In the genomic region with DNA sequence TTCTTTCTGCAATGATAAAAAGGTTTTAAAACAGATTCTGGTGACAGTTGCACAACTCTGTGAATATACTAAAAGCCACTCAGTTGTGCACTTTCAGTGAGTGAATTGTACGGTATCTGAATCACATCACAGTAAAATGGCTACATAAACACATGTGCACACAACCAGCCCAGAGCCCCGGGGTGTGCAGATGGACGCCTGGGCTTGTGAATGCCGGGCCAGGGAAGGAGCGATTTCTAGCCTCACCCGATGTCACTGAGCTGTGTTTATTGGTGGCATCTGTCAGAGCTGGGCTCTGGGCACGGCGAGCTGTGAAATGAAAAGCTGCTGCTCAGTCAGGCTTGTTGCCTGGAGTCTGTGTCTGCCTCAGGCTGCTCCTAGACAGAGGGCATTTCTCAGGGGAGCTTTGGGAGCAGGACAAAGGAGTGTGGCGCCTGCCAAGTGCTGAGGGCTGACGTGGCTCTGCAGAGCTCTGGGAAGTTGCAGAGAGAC, we compare ENCODE assay signal across 10 cellular contexts. TPM values are rescaled to one million over a fixed set of nuclear protein-coding genes. Genes with fewer than 3 reads are reported as not detected.
A peak's percentile ranks its signal among the peaks of the same experiment; 100 is the strongest.
DNase-seq lines count a peak whose midpoint lies in the region; ATAC-seq and TF ChIP-seq lines count a peak whose summit lies in the region.
"Had no signal": no experiment of that assay in that cellular context is flagged by ENCODE, and none has a peak within 500 bp of the region (broad histone marks: within the 10 kb centered on the region; RNA-seq: fewer than 3 reads in every experiment).

No MANE protein-coding gene starts in this region.

- no peaks in the 10 kb centered on the region for H3K9me3 Mint-ChIP-seq in activated T-cell treated with anti-CD3 and anti-CD28 coated beads, Interleukin-2, amount 50 U/mL, for 4 hours
- H3K9me3 Mint-ChIP-seq in CD14-positive monocyte: no peaks in the 10 kb centered on the region
- H3K9me3 Mint-ChIP-seq: GM23338 had no signal

- H3K27ac ChIP-seq in HEK293 (ENCODE audit: extremely low read depth, low read depth, low read length) (no peak overlapping the region), substantia nigra (ENCODE audit: low read depth, low read length, poor library complexity, severe bottlenecking) (no peak overlapping the region)
- H3K27ac ChIP-seq: upper lobe of left lung had no signal

- TF ChIP-seq CTCF in HEK293 (tag by site-specific recombination; IDR thresholded peaks at IDR 0.05): no peak
- TF ChIP-seq CTCF in astrocyte of the spinal cord (IDR thresholded peaks at IDR 0.05; ENCODE audit: low read depth, low read length): no peak
- TF ChIP-seq CTCF in CD14-positive monocyte (IDR thresholded peaks at IDR 0.05): no peak

- no peaks in the 10 kb centered on the region for H3K4me1 Mint-ChIP-seq in activated T-cell treated with anti-CD3 and anti-CD28 coated beads, Interleukin-2, amount 50 U/mL, for 4 hours (ENCODE audit: low read depth)
- peaks cover 6% of the 10 kb centered on the region for H3K4me1 Mint-ChIP-seq in CD14-positive monocyte

- no peaks in the 10 kb centered on the region for H3K9me3 ChIP-seq in HEK293 (ENCODE audit: control insufficient read depth, insufficient read depth, low read depth, low read length)
- H3K9me3 ChIP-seq: upper lobe of left lung had no signal

- H3K27me3 Mint-ChIP-seq in activated T-cell treated with anti-CD3 and anti-CD28 coated beads, Interleukin-2, amount 50 U/mL, for 4 hours (ENCODE audit: low read depth): no peaks in the 10 kb centered on the region
- peaks cover 0 to 2% (median 0%) of the 10 kb centered on the region in 3 donors for H3K27me3 Mint-ChIP-seq in CD14-positive monocyte (ENCODE audit: low read depth in 3 of 3)

- CTCF ChIA-PET in HEK293 (lab: Yijun Ruan, JAX): interaction anchor here (0.5 to 1.5 kb wide), 5 partner anchors 9 to 233 kb away, joined by 3 to 10 read pairs (median 3); a partner anchor contains a TSS

- H3K4me3 ChIP-seq in HEK293 (ENCODE audit: low read depth, low read length) (no peak overlapping the region), astrocyte of the spinal cord (ENCODE audit: low read depth, low read length) (no peak overlapping the region)
- H3K4me3 ChIP-seq: GM23338, upper lobe of left lung had no signal

- in situ Hi-C loops in astrocyte of the spinal cord (cut with HindIII; ENCODE audit: low sequenced_read_pairs): no loop called here

- no peaks in the 10 kb centered on the region; a peak in 1 of 3 replicates for H3K36me3 ChIP-seq in HEK293 (ENCODE audit: control insufficient read depth in 2 of 2, insufficient read depth in 1 of 2, low read length in 2 of 2)

- intact Hi-C loops in CD14-positive monocyte (cut with micrococcal nuclease): no loop called here

- no peaks in the 10 kb centered on the region for H3K36me3 Mint-ChIP-seq in activated T-cell treated with anti-CD3 and anti-CD28 coated beads, Interleukin-2, amount 50 U/mL, for 4 hours (ENCODE audit: insufficient read depth)
- H3K36me3 Mint-ChIP-seq in CD14-positive monocyte: peaks cover 0 to 2% of the 10 kb centered on the region in 2 donors

- ATAC-seq in HG02642 (IDR thresholded peaks at IDR 0.05; ENCODE audit: poor library complexity, unreplicated experiment): no peak
- no peak for ATAC-seq in activated T-cell treated with anti-CD3 and anti-CD28 coated beads, Interleukin-2, amount 50 U/mL, for 4 hours
- no peak for ATAC-seq in HG02885 (IDR thresholded peaks at IDR 0.05; ENCODE audit: poor library complexity, unreplicated experiment)
- ATAC-seq: GM23338 had no signal

- peaks cover 8% of the 10 kb centered on the region for H3K4me1 ChIP-seq in HEK293 (ENCODE audit: control insufficient read depth, insufficient read depth, low read length)
- H3K4me1 ChIP-seq: upper lobe of left lung had no signal

- H3K4me3 Mint-ChIP-seq in activated T-cell treated with anti-CD3 and anti-CD28 coated beads, Interleukin-2, amount 50 U/mL, for 4 hours: no peak overlapping the region
- no peak overlapping the region for H3K4me3 Mint-ChIP-seq in CD14-positive monocyte
- H3K4me3 Mint-ChIP-seq: GM23338 had no signal

- peak; percentile 81 for DNase-seq in astrocyte of the spinal cord (ENCODE audit: low read depth, low spot score)
- peak in 44 of 51 donors; percentile 8 to 82 (median 50) for DNase-seq in hypothalamus (lab: John Stamatoyannopoulos, UW)
- DNase-seq in substantia nigra (lab: John Stamatoyannopoulos, UW): peak in 43 of 49 donors; percentile 7 to 79 (median 48)
- no peak for DNase-seq in activated T-cell treated with anti-CD3 and anti-CD28 coated beads, Interleukin-2, amount 50 U/mL, for 4 hours
- DNase-seq in CD14-positive monocyte (ENCODE audit: low spot score): no peak
- DNase-seq: upper lobe of left lung had no signal

- no peak overlapping the region for H3K27ac Mint-ChIP-seq in CD14-positive monocyte
- H3K27ac Mint-ChIP-seq: GM23338 had no signal

- POLR2A ChIA-PET in HEK293 (lab: Yijun Ruan, JAX): no interaction called here

TF ChIP-seq in HEK293, 187 proteins besides CTCF, POLR2A, EP300 and RAD21:
- TF ChIP-seq ZNF610 (tag by site-specific recombination; IDR thresholded peaks at IDR 0.05; ENCODE audit: borderline replicate concordance) (no peak), TRIM28 (IDR thresholded peaks at IDR 0.05; ENCODE audit: borderline replicate concordance, low read length) (no peak), ZNF555 (tag by site-specific recombination; conservative IDR thresholded peaks at IDR 0.05) (no peak), FEZF1 (tag by site-specific recombination; IDR thresholded peaks at IDR 0.05) (peak; percentile 55; the same call in 1 of the 2 replicates), ZNF211 (tag by site-specific recombination; IDR thresholded peaks at IDR 0.05; ENCODE audit: low read depth) (no peak), ZNF16 (tag by site-specific recombination; IDR thresholded peaks at IDR 0.05; ENCODE audit: low read depth) (no peak), ZBTB20 (tag by site-specific recombination; IDR thresholded peaks at IDR 0.05) (peak; percentile 30; the same call in 1 of the 2 replicates)
- TF ChIP-seq, protein P1, sequence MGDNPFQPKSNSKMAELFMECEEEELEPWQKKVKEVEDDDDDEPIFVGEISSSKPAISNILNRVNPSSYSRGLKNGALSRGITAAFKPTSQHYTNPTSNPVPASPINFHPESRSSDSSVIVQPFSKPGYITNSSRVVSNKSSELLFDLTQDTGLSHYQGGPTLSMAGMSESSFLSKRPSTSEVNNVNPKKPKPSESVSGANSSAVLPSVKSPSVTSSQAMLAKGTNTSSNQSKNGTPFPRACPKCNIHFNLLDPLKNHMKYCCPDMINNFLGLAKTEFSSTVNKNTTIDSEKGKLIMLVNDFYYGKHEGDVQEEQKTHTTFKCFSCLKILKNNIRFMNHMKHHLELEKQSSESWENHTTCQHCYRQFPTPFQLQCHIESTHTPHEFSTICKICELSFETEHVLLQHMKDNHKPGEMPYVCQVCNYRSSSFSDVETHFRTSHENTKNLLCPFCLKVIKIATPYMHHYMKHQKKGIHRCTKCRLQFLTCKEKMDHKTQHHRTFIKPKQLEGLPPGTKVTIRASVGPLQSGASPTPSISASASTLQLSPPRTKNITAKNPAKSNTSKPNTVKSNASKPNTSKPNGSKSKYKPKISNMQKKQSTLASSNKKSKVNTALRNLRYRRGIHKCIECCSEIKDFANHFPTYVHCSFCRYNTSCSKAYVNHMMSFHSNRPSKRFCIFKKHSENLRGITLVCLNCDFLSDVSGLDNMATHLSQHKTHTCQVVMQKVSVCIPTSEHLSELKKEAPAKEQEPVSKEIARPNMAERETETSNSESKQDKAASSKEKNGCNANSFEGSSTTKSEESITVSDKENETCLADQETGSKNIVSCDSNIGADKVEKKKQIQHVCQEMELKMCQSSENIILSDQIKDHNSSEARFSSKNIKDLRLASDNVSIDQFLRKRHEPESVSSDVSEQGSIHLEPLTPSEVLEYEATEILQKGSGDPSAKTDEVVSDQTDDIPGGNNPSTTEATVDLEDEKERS (tag by site-specific recombination; IDR thresholded peaks at IDR 0.05): no peak

RNA-seq across cellular contexts. Expression of a gene that starts 25.9 kb away (rescaled TPM):
- total RNA-seq in activated T-cell treated with anti-CD3 and anti-CD28 coated beads, Interleukin-2, amount 50 U/mL, for 4 hours: 10 to 100 TPM; 80.7 to 94.6 (median 85.8) TPM
- 10 to 100 TPM in 1 of 2 donors, 1 to 10 TPM in 1; 7.1 to 13.6 TPM for polyA plus RNA-seq in CD14-positive monocyte

RNA-seq across cellular contexts. Expression of a gene that starts 36.2 kb away (rescaled TPM):
- total RNA-seq in activated T-cell treated with anti-CD3 and anti-CD28 coated beads, Interleukin-2, amount 50 U/mL, for 4 hours: 10 to 100 TPM; 30.4 to 32.7 (median 31.7) TPM
- polyA plus RNA-seq in CD14-positive monocyte: under 1 TPM; 0.28 to 0.60 TPM

RNA-seq across cellular contexts. Expression of a gene that starts 55.0 kb away (rescaled TPM):
- 10 to 100 TPM; 14.2 to 19.1 (median 17.7) TPM for total RNA-seq in activated T-cell treated with anti-CD3 and anti-CD28 coated beads, Interleukin-2, amount 50 U/mL, for 4 hours
- 1 to 10 TPM in 1 of 2 donors, under 1 TPM in 1; 0.65 to 1.1 TPM for polyA plus RNA-seq in CD14-positive monocyte

Comparison
In these comparisons a context has a peak if more than half of its experiments do, and no peak if none do; other contexts are left out.
1. DNase-seq: peak in astrocyte of the spinal cord (single experiment), hypothalamus (44 of 51) and substantia nigra (43 of 49); none in activated T-cell treated with anti-CD3 and anti-CD28 coated beads, Interleukin-2, amount 50 U/mL, for 4 hours (single experiment) and CD14-positive monocyte (single experiment).